ENCODE assay signal across 1 cellular context in the genomic region with DNA sequence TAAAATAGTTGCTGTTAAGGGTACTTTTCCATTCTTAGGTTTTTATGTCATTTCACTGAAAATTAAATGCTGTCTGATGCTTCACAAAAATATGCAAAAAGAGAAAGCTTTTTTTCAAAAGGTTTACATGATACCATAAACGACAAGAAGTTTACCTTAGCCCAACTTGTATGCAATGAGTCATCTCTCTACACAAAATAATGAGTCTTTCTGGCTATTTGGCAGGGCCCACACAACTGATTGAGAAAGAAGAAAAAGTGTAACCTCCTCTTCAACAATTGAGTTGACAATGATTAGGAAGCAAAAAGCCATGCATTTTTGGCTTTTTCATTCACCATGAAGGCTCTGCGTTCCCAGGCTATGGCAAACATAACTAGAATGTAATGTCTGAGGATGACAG.
TF ChIP-seq lines count a peak whose summit lies in the region.

No MANE protein-coding gene starts in this region.

TF ChIP-seq in GM23338, 12 proteins besides CTCF, POLR2A, EP300 and RAD21 (continued from another document):
- TF ChIP-seq ZNF462 (CRISPR knock-in tag; IDR thresholded peaks at IDR 0.05), result no peak
- TF ChIP-seq POLR2AphosphoS5 (IDR thresholded peaks at IDR 0.05; ENCODE audit: low read depth), result no peak
- no peak for TF ChIP-seq EZH2 (IDR thresholded peaks at IDR 0.05; ENCODE audit: low read depth, unreplicated experiment)
- no peak for TF ChIP-seq ZNF331 (CRISPR knock-in tag; IDR thresholded peaks at IDR 0.05; ENCODE audit: low read depth)
- TF ChIP-seq EZH2phosphoT487 (IDR thresholded peaks at IDR 0.05; ENCODE audit: unreplicated experiment), result no peak
- TF ChIP-seq ZNF114 (CRISPR knock-in tag; IDR thresholded peaks at IDR 0.05), result no peak
